In the genomic region with DNA sequence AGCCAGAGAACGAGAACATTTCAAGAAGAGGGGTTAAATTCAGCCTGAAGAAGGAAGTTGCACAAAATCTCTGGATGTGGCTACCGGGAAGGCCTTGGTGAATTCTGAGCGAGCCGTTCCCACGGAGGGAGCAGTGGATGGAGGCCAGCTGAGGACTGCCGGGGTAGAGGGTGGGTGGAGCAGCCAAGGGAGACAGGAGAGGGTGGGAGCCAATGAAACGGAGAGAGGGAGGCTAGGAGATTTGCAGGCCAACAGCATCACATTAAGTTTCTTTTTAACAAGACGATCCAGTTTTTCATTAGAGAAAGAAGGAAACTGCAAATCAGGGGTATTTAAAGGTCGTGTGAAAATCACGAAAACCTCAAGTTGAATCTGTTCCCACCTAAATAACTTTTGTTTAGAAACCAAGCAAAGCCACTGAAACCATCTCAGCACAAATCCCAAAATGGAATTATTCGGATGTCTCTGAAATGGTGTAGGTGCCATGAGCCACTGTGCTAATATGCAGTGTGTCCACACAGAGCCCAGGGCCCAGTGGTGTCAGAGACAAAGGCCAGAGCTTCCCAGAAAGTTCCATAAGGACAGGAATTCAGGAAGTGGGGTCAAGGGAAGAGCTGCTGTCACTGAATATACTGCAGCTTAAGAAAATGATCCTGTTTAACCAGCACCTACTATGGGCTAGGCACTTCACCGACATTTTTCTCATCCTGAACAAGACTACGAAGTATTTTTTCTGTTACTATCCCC, we compare ENCODE assay signal across 15 cellular contexts. TPM values are rescaled to one million over a fixed set of nuclear protein-coding genes. Genes with fewer than 3 reads are reported as not detected.
DNase-seq lines count a peak whose midpoint lies in the region; ATAC-seq, FAIRE-seq and TF ChIP-seq lines count a peak whose summit lies in the region.
"Had no signal": no experiment of that assay in that cellular context is flagged by ENCODE, and none has a peak within 500 bp of the region (broad histone marks: within the 10 kb centered on the region; RNA-seq: fewer than 3 reads in every experiment).

No MANE protein-coding gene starts in this region.

- peak in 2 of 4 donors; percentile 24 to 45 for DNase-seq in body of pancreas
- DNase-seq in left ventricle myocardium superior = peak; percentile 78
- DNase-seq in pancreas = no peak
- peak; percentile 87 for DNase-seq in aorta
- no peak for DNase-seq in T-helper 2 cell
- DNase-seq in WERI-Rb-1 = no peak
- DNase-seq: activated CD4-positive, alpha-beta T cell treated with anti-CD3 and anti-CD28 coated beads, Interleukin-2, amount 50 U/mL, for 1 hour; CD8-positive, alpha-beta memory T cell; NCI-H146; NCI-H510A treated with DMSO at 0.1 percent for 48 hours; stimulated activated naive CD4-positive, alpha-beta T cell had no signal

- intact Hi-C loops in body of pancreas (cut with DNase I) = no loop called here
- intact Hi-C loops in left ventricle myocardium superior (cut with micrococcal nuclease) = no loop called here
- intact Hi-C loops in pancreas (cut with DNase I) = no loop called here
- intact Hi-C loops in aorta (cut with DNase I) = loop anchor here in 1 of 2 donors (5.0 kb wide), 1 partner anchor 88 kb away; no protein-coding TSS in a partner anchor

- no peak for FAIRE-seq in pancreas (lab: Jason Lieb, UNC)

- H3K4me1 ChIP-seq in body of pancreas (no peaks in the 10 kb centered on the region), pancreas (no peaks in the 10 kb centered on the region), aorta (ENCODE audit: control insufficient read depth in 1 of 2, insufficient read depth in 2 of 2, low read length in 2 of 2) (peaks cover 1 to 6% of the 10 kb centered on the region in 2 donors)
- H3K4me1 ChIP-seq: prostate gland had no signal

- no peaks in the 10 kb centered on the region for H3K9me3 ChIP-seq in body of pancreas
- no peaks in the 10 kb centered on the region for H3K9me3 ChIP-seq in pancreas
- H3K9me3 ChIP-seq in aorta (ENCODE audit: control insufficient read depth, low read length) = no peaks in the 10 kb centered on the region
- no peaks in the 10 kb centered on the region for H3K9me3 ChIP-seq in WERI-Rb-1 (ENCODE audit: severe bottlenecking)
- H3K9me3 ChIP-seq: prostate gland had no signal

- H3K4me3 ChIP-seq in body of pancreas (no peak overlapping the region), pancreas (no peak overlapping the region), aorta (ENCODE audit: low read length in 2 of 2) (no peak overlapping the region), WERI-Rb-1 (ENCODE audit: low read depth, low read length) (no peak overlapping the region)
- H3K4me3 ChIP-seq: hepatocyte, prostate gland had no signal

- WGBS in body of pancreas, 2 donors = 54 to 56% methylated on average over 13 of the region's 13 CpGs
- WGBS in pancreas, 2 donors = 55 to 59% methylated on average over 13 of the region's 13 CpGs
- 7 to 11% methylated on average over 13 of the region's 13 CpGs for WGBS in aorta, 2 donors

- ATAC-seq in body of pancreas = peak; percentile 47
- peak; percentile 93 for ATAC-seq in left ventricle myocardium superior
- peak in 3 of 4 donors; percentile 44 to 56 (median 45) for ATAC-seq in pancreas
- ATAC-seq in aorta (ENCODE audit: low FRiP score) = peak; percentile 90
- ATAC-seq in GM21723 (IDR thresholded peaks at IDR 0.05; ENCODE audit: unreplicated experiment) = no peak
- ATAC-seq: activated T-helper 17 cell treated with anti-CD3 and anti-CD28 coated beads, Interleukin-2, amount 50 U/mL, for 72 hours had no signal

- TF ChIP-seq CTCF in body of pancreas (IDR thresholded peaks at IDR 0.05) (no peak), pancreas (IDR thresholded peaks at IDR 0.05) (no peak), WERI-Rb-1 (IDR thresholded peaks at IDR 0.05; ENCODE audit: low read depth, low read length) (no peak)

- peak overlapping the region in 2 of 4 donors; percentile 13 to 25 for H3K27ac ChIP-seq in body of pancreas
- H3K27ac ChIP-seq in pancreas = no peak overlapping the region
- peak overlapping the region; percentile 83 to 90 for H3K27ac ChIP-seq in aorta (ENCODE audit: low read depth in 1 of 2, low read length in 2 of 2)
- no peak overlapping the region for H3K27ac ChIP-seq in WERI-Rb-1
- H3K27ac ChIP-seq: hepatocyte had no signal

- no peaks in the 10 kb centered on the region for H3K27me3 ChIP-seq in body of pancreas
- no peaks in the 10 kb centered on the region for H3K27me3 ChIP-seq in pancreas
- no peaks in the 10 kb centered on the region for H3K27me3 ChIP-seq in aorta (ENCODE audit: control insufficient read depth in 1 of 2, insufficient read depth in 2 of 2, low read length in 1 of 2)
- no peaks in the 10 kb centered on the region for H3K27me3 ChIP-seq in WERI-Rb-1 (ENCODE audit: insufficient read depth, low read depth, severe bottlenecking)

- TF ChIP-seq POLR2A in body of pancreas (IDR thresholded peaks at IDR 0.05) = no peak

- H3K36me3 ChIP-seq in body of pancreas (replicated peaks in 1 of 2; ENCODE audit: insufficient read depth in 1 of 2, low read depth in 2 of 2) (no peaks in the 10 kb centered on the region), pancreas (no peaks in the 10 kb centered on the region), aorta (ENCODE audit: control insufficient read depth in 1 of 2, insufficient read depth in 2 of 2, low read length in 1 of 2) (no peaks in the 10 kb centered on the region), WERI-Rb-1 (no peaks in the 10 kb centered on the region)
- H3K36me3 ChIP-seq: prostate gland had no signal

RNA-seq across cellular contexts. Expression of a gene that starts 59.7 kb away (rescaled TPM):
- 10 to 100 TPM; 11.2 to 22.7 TPM for total RNA-seq in body of pancreas
- 5.1 TPM for total RNA-seq in left ventricle myocardium superior
- total RNA-seq in pancreas = 10 to 100 TPM in 2 of 6 donors, 1 to 10 TPM in 4; 5.4 to 14.2 (median 7.9) TPM
- 1 to 10 TPM; 6.3 to 7.6 TPM for polyA plus RNA-seq in pancreas
- total RNA-seq in aorta = 10 to 100 TPM; 11.5 to 11.8 TPM
- polyA plus RNA-seq in aorta = 1 to 10 TPM; 6.5 to 9.4 TPM

Comparison
In these comparisons a context has a peak if more than half of its experiments do, and no peak if none do; other contexts are left out.
1. DNase-seq: peak in left ventricle myocardium superior (single experiment) and aorta (2 of 2); none in pancreas (0 of 6), T-helper 2 cell (0 of 5) and WERI-Rb-1 (single experiment).
2. H3K27ac ChIP-seq: peak in aorta (2 of 2); none in pancreas (0 of 4) and WERI-Rb-1 (single experiment).